22 cellular contexts compared by ENCODE assay signal in genomic region chr3:97108136-97108535, GRCh38.
DNase-seq lines count a peak whose midpoint lies in the region; ATAC-seq, FAIRE-seq and TF ChIP-seq lines count a peak whose summit lies in the region.
"Had no signal": no experiment of that assay in that cellular context is flagged by ENCODE, and none has a peak within 500 bp of the region (broad histone marks: within the 10 kb centered on the region; RNA-seq: fewer than 3 reads in every experiment).

No MANE protein-coding gene starts in this region.

- intact Hi-C loops in HepG2 (cut with micrococcal nuclease; ENCODE audit: unreplicated experiment) = no loop called here
- intact Hi-C loops in right lobe of liver (cut with DNase I) = no loop called here
- intact Hi-C loops in K562 (cut with micrococcal nuclease) = no loop called here

- in situ Hi-C loops in HepG2 (cut with HindIII; ENCODE audit: extremely low pct_ligation_motif_present, low pct_unique_long_range_greater_than_20kb) = no loop called here
- in situ Hi-C loops in K562 (cut with MboI) = no loop called here

- H3K27ac ChIP-seq in HepG2 (ENCODE audit: extremely low read length, insufficient read depth, low read length) = no peak overlapping the region
- H3K27ac ChIP-seq in right lobe of liver = no peak overlapping the region
- H3K27ac ChIP-seq in K562 (ENCODE audit: extremely low read depth, low read depth, low read length) = no peak overlapping the region
- H3K27ac ChIP-seq: 22Rv1, BLaER1 had no signal

- TF ChIP-seq POLR2A in HepG2 (IDR thresholded peaks at IDR 0.05; ENCODE audit: insufficient read depth in 1 of 2, low read depth in 2 of 2, low read length in 2 of 2) = no peak
- TF ChIP-seq POLR2A in right lobe of liver (IDR thresholded peaks at IDR 0.05) = no peak
- no peak for TF ChIP-seq POLR2A in K562 (conservative IDR thresholded peaks at IDR 0.05)

- H3K4me3 ChIP-seq in HepG2 (replicated peaks in 1 of 3; ENCODE audit: insufficient read depth in 1 of 3, low read depth in 2 of 3, low read length in 3 of 3) (no peak overlapping the region), right lobe of liver (no peak overlapping the region), K562 (no peak overlapping the region)
- H3K4me3 ChIP-seq: BLaER1 had no signal

- no peaks in the 10 kb centered on the region for H3K36me3 Mint-ChIP-seq in glutamatergic neuron (ENCODE audit: unreplicated experiment)
- H3K36me3 Mint-ChIP-seq: CD14-positive monocyte; CD4-positive, alpha-beta memory T cell; CD4-positive, CD25-positive, alpha-beta regulatory T cell; CD8-positive, alpha-beta memory T cell had no signal

- H2AFZ ChIP-seq in HepG2 (ENCODE audit: low read length) (no peak overlapping the region), K562 (ENCODE audit: low read depth, low read length) (no peak overlapping the region)

- no peaks in the 10 kb centered on the region for H4K20me1 ChIP-seq in HepG2 (ENCODE audit: insufficient read depth, low read length)
- no peaks in the 10 kb centered on the region for H4K20me1 ChIP-seq in K562 (replicated peaks; ENCODE audit: control insufficient read depth, insufficient read depth, low read length)
- H4K20me1 ChIP-seq: BLaER1 had no signal

- H3K79me2 ChIP-seq in HepG2 (ENCODE audit: insufficient read depth, low read length) (no peaks in the 10 kb centered on the region), K562 (ENCODE audit: control insufficient read depth, insufficient read depth, low read length) (no peaks in the 10 kb centered on the region)

- H3K9me3 Mint-ChIP-seq in glutamatergic neuron (ENCODE audit: unreplicated experiment) = peaks cover 4% of the 10 kb centered on the region

- no peak for FAIRE-seq in HepG2 (lab: Jason Lieb, UNC)
- FAIRE-seq in K562 (lab: Jason Lieb, UNC) = no peak
- FAIRE-seq: D721Med, G401.6, GM12891, GM19239 had no signal

- H3K36me3 ChIP-seq in HepG2 (replicated peaks in 1 of 2; ENCODE audit: control insufficient read depth in 1 of 2, insufficient read depth in 2 of 2, low read length in 2 of 2) (no peaks in the 10 kb centered on the region), right lobe of liver (no peaks in the 10 kb centered on the region), K562 (ENCODE audit: control insufficient read depth, insufficient read depth, low read length) (no peaks in the 10 kb centered on the region)
- H3K36me3 ChIP-seq: BE2C, BLaER1 had no signal

- TF ChIP-seq RAD21 in HepG2 (CRISPR knock-in tag; IDR thresholded peaks at IDR 0.05) (no peak), K562 (CRISPR knock-in tag; conservative IDR thresholded peaks at IDR 0.05 in 1 of 2, IDR thresholded peaks at IDR 0.05 in 1 of 2) (no peak)

- peaks cover 29% of the 10 kb centered on the region for H3K4me1 Mint-ChIP-seq in glutamatergic neuron (ENCODE audit: low read depth, unreplicated experiment)
- H3K4me1 Mint-ChIP-seq: CD14-positive monocyte; CD4-positive, alpha-beta memory T cell; CD4-positive, CD25-positive, alpha-beta regulatory T cell; CD8-positive, alpha-beta memory T cell had no signal

- peak overlapping the region; percentile 17 for H3K27ac Mint-ChIP-seq in glutamatergic neuron (ENCODE audit: unreplicated experiment)
- H3K27ac Mint-ChIP-seq: CD14-positive monocyte; CD4-positive, alpha-beta memory T cell; CD4-positive, CD25-positive, alpha-beta regulatory T cell; CD8-positive, alpha-beta memory T cell had no signal

- H3K4me3 Mint-ChIP-seq in glutamatergic neuron (ENCODE audit: unreplicated experiment) = peak overlapping the region; percentile 30
- H3K4me3 Mint-ChIP-seq: CD14-positive monocyte; CD4-positive, alpha-beta memory T cell; CD4-positive, CD25-positive, alpha-beta regulatory T cell; CD8-positive, alpha-beta memory T cell had no signal

- 0% methylated on average over 1 of the region's 1 CpG for WGBS in HepG2 (ENCODE audit: low lambda C conversion rate)
- 64% methylated on average over 1 of the region's 1 CpG for WGBS in right lobe of liver (ENCODE audit: insufficient coverage, low coverage, low lambda C conversion rate, missing lambda C conversion rate)
- 0% methylated on average over 1 of the region's 1 CpG for WGBS in K562 (ENCODE audit: insufficient coverage, low coverage, missing lambda C conversion rate)

- H3K27me3 ChIP-seq in HepG2 (ENCODE audit: control insufficient read depth in 1 of 2, insufficient read depth in 2 of 2, low read length in 2 of 2) (no peaks in the 10 kb centered on the region), right lobe of liver (no peaks in the 10 kb centered on the region), K562 (ENCODE audit: control insufficient read depth in 2 of 2, insufficient read depth in 2 of 2, low read length in 2 of 2) (no peaks in the 10 kb centered on the region)
- H3K27me3 ChIP-seq: BE2C, BLaER1 had no signal

- H3K4me1 ChIP-seq in HepG2 (ENCODE audit: insufficient read depth, low read length) (no peaks in the 10 kb centered on the region), right lobe of liver (no peaks in the 10 kb centered on the region), K562 (replicated peaks in 1 of 2; ENCODE audit: control insufficient read depth in 2 of 2, insufficient read depth in 2 of 2, low read length in 2 of 2) (no peaks in the 10 kb centered on the region)
- H3K4me1 ChIP-seq: BE2C, BLaER1, Caco-2 had no signal

- DNase-seq in HepG2 (ENCODE audit: low spot score) = no peak
- no peak for DNase-seq in right lobe of liver
- DNase-seq in K562 (ENCODE audit: extremely low read depth in 1 of 4, low spot score in 3 of 4) = no peak
- no peak for DNase-seq in glutamatergic neuron
- DNase-seq in NCI-H524 (lab: John Stamatoyannopoulos, UW) = no peak
- DNase-seq: ACHN; BE2C; C1 segment of cervical spinal cord; Caco-2; Calu3; CD4-positive, alpha-beta memory T cell; CD4-positive, CD25-positive, alpha-beta regulatory T cell; CD8-positive, alpha-beta memory T cell; GF-D8 had no signal

- BruUV-seq in HepG2 (replicated peaks; lab: Mats Ljungman, UMichigan) (no TSS peak), K562 (replicated peaks; lab: Mats Ljungman, UMichigan) (no TSS peak)

- ATAC-seq in HepG2 = no peak
- ATAC-seq in right lobe of liver = no peak
- ATAC-seq in K562 = no peak
- ATAC-seq in HG02759 (IDR thresholded peaks at IDR 0.05; ENCODE audit: unreplicated experiment) = no peak

- no peak for TF ChIP-seq CTCF in HepG2 (CRISPR knock-in tag; IDR thresholded peaks at IDR 0.05)
- no peak for TF ChIP-seq CTCF in right lobe of liver (IDR thresholded peaks at IDR 0.05)
- no peak for TF ChIP-seq CTCF in K562 (IDR thresholded peaks at IDR 0.05 in 2 of 3, conservative IDR thresholded peaks at IDR 0.05 in 1 of 3; ENCODE audit: insufficient read depth in 2 of 3, low read depth in 1 of 3, low read length in 3 of 3)
- TF ChIP-seq CTCF in glutamatergic neuron (IDR thresholded peaks at IDR 0.05; ENCODE audit: partially characterized antibody, unreplicated experiment) = no peak

- no peaks in the 10 kb centered on the region for H3K9me3 ChIP-seq in HepG2 (ENCODE audit: low read length)
- no peaks in the 10 kb centered on the region for H3K9me3 ChIP-seq in right lobe of liver
- no peaks in the 10 kb centered on the region for H3K9me3 ChIP-seq in K562 (replicated peaks; ENCODE audit: control insufficient read depth, insufficient read depth, low read depth, low read length)
- H3K9me3 ChIP-seq: BE2C, BLaER1, Caco-2 had no signal

- H3K4me2 ChIP-seq in HepG2 (ENCODE audit: low read depth, low read length) (no peak overlapping the region), K562 (ENCODE audit: insufficient read depth, low read length) (no peak overlapping the region)
- H3K4me2 ChIP-seq: BLaER1 had no signal

- POLR2A ChIA-PET in HepG2 (lab: Yijun Ruan, JAX) (no interaction called here), K562 (lab: Yijun Ruan, JAX) (no interaction called here)

- H3K27me3 Mint-ChIP-seq in glutamatergic neuron (ENCODE audit: unreplicated experiment) = peaks cover 6% of the 10 kb centered on the region
- H3K27me3 Mint-ChIP-seq: CD4-positive, alpha-beta memory T cell; CD4-positive, CD25-positive, alpha-beta regulatory T cell had no signal

- H3K9ac ChIP-seq in HepG2 (ENCODE audit: insufficient read depth, low read depth, low read length) (no peak overlapping the region), K562 (ENCODE audit: insufficient read depth in 1 of 2, low read depth in 2 of 2, low read length in 2 of 2) (no peak overlapping the region)
- H3K9ac ChIP-seq: BLaER1 had no signal

- CTCF ChIA-PET in HepG2 (lab: Yijun Ruan, JAX; ENCODE audit: low intra/inter-chr PET ratio, low total read pairs) (no interaction called here), K562 (lab: Yijun Ruan, JAX; ENCODE audit: low intra/inter-chr PET ratio) (no interaction called here)

- no peak for TF ChIP-seq EP300 in HepG2 (IDR thresholded peaks at IDR 0.05; ENCODE audit: low read depth in 2 of 2, low read length in 2 of 2)
- TF ChIP-seq EP300 in HepG2 (CRISPR knock-in tag; IDR thresholded peaks at IDR 0.05; ENCODE audit: borderline replicate concordance) = no peak
- no peak for TF ChIP-seq EP300 in K562 (IDR thresholded peaks at IDR 0.05; ENCODE audit: low read length)

- no peaks in the 10 kb centered on the region for H3K9me1 ChIP-seq in K562 (ENCODE audit: control insufficient read depth, insufficient read depth, low read length)

TF ChIP-seq in HepG2, 621 proteins besides CTCF, POLR2A, EP300 and RAD21 (continues in another document):
- TF ChIP-seq ZNF292 (CRISPR knock-in tag; IDR thresholded peaks at IDR 0.05; ENCODE audit: borderline replicate concordance, low read depth) (no peak), MAFK (conservative IDR thresholded peaks at IDR 0.05 in 1 of 2, IDR thresholded peaks at IDR 0.05 in 1 of 2; ENCODE audit: low read length in 2 of 2) (peak; percentile 92 to 95)
- TF ChIP-seq, protein P1, sequence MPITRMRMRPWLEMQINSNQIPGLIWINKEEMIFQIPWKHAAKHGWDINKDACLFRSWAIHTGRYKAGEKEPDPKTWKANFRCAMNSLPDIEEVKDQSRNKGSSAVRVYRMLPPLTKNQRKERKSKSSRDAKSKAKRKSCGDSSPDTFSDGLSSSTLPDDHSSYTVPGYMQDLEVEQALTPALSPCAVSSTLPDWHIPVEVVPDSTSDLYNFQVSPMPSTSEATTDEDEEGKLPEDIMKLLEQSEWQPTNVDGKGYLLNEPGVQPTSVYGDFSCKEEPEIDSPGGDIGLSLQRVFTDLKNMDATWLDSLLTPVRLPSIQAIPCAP (CRISPR knock-in tag; IDR thresholded peaks at IDR 0.05; ENCODE audit: low read depth) = no peak

TF ChIP-seq in K562, 482 proteins besides CTCF, POLR2A, EP300 and RAD21 (continues in another document):
- TF ChIP-seq ZNF121 (CRISPR knock-in tag; conservative IDR thresholded peaks at IDR 0.05) (no peak), MYBL2 (IDR thresholded peaks at IDR 0.05; ENCODE audit: low read depth) (no peak), MYBL2 (CRISPR knock-in tag; IDR thresholded peaks at IDR 0.05; ENCODE audit: borderline replicate concordance) (no peak), COPS2 (conservative IDR thresholded peaks at IDR 0.05) (no peak), RAD51 (IDR thresholded peaks at IDR 0.05; ENCODE audit: borderline replicate concordance, low read depth) (no peak), MAFF (IDR thresholded peaks at IDR 0.05; ENCODE audit: low read length) (peak; percentile 53), TFAM (CRISPR knock-in tag; conservative IDR thresholded peaks at IDR 0.05) (no peak)

Comparison
In these comparisons a context has a peak if more than half of its experiments do, and no peak if none do; other contexts are left out.
1. Of the 241 proteins assayed by ChIP-seq in both HepG2 and K562: peak only in HepG2: none; only in K562: MAFG; in both: MAFF and MAFK; in neither: 238.